ENCODE assay signal across 1 cellular context in genomic region chr11:65931773-65932557, GRCh38.
TF ChIP-seq lines count a peak whose summit lies in the region.

No MANE protein-coding gene starts in this region.

TF ChIP-seq in H1, 55 proteins besides CTCF, POLR2A, EP300 and RAD21:
- TF ChIP-seq JUND (IDR thresholded peaks at IDR 0.05; ENCODE audit: low read length): no peak
- TF ChIP-seq ZNF274 (IDR thresholded peaks at IDR 0.05; ENCODE audit: borderline replicate concordance, extremely low read depth, low read length): no peak
- no peak for TF ChIP-seq SP1 (IDR thresholded peaks at IDR 0.05; ENCODE audit: low read depth, low read length)
- no peak for TF ChIP-seq CHD1 (IDR thresholded peaks at IDR 0.05; ENCODE audit: low read depth, low read length)
- no peak for TF ChIP-seq KDM4A (IDR thresholded peaks at IDR 0.05; ENCODE audit: low read depth, low read length, severe bottlenecking)
- TF ChIP-seq PHF8 (conservative IDR thresholded peaks at IDR 0.05; ENCODE audit: low read depth, low read length): no peak
- TF ChIP-seq KDM1A (IDR thresholded peaks at IDR 0.05; ENCODE audit: borderline replicate concordance, low read length): no peak
- TF ChIP-seq HDAC6 (IDR thresholded peaks at IDR 0.05; ENCODE audit: low read depth, low read length): no peak
- TF ChIP-seq HDAC2 (IDR thresholded peaks at IDR 0.05; ENCODE audit: borderline replicate concordance in 1 of 2, low read depth in 2 of 2, low read length in 2 of 2): no peak
- no peak for TF ChIP-seq SUZ12 (IDR thresholded peaks at IDR 0.05; ENCODE audit: low read length)
- no peak for TF ChIP-seq CHD2 (IDR thresholded peaks at IDR 0.05; ENCODE audit: low read length)
- TF ChIP-seq, protein P1, sequence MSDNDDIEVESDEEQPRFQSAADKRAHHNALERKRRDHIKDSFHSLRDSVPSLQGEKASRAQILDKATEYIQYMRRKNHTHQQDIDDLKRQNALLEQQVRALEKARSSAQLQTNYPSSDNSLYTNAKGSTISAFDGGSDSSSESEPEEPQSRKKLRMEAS (IDR thresholded peaks at IDR 0.05): no peak
- TF ChIP-seq RNF2 (IDR thresholded peaks at IDR 0.05; ENCODE audit: borderline replicate concordance, low read depth, low read length, missing control alignments, poor library complexity, severe bottlenecking): no peak
- no peak for TF ChIP-seq RBBP5 (IDR thresholded peaks at IDR 0.05; ENCODE audit: borderline replicate concordance, low read depth, low read length)
- no peak for TF ChIP-seq GTF2F1 (IDR thresholded peaks at IDR 0.05; ENCODE audit: borderline replicate concordance, low read depth, low read length)
